Comparison of ENCODE assay signal across 10 cellular contexts in genomic region chr2:54598347-54599325, GRCh38.
A peak's percentile ranks its signal among the peaks of the same experiment; 100 is the strongest.
DNase-seq lines count a peak whose midpoint lies in the region; ATAC-seq and TF ChIP-seq lines count a peak whose summit lies in the region.
"Had no signal": no experiment of that assay in that cellular context is flagged by ENCODE, and none has a peak within 500 bp of the region (broad histone marks: within the 10 kb centered on the region; RNA-seq: fewer than 3 reads in every experiment).

No MANE protein-coding gene starts in this region.

- H3K4me1 Mint-ChIP-seq in activated CD4-positive, alpha-beta T cell treated with anti-CD3 and anti-CD28 coated beads for 36 hours: peaks cover 87% of the 10 kb centered on the region
- peaks cover 90% of the 10 kb centered on the region for H3K4me1 Mint-ChIP-seq in activated T-helper 2 cell treated with anti-CD3 and anti-CD28 coated beads, Interferon-gamma antibody, Interleukin-2, Interleukin-4, amounts not matched to agents 10 μg/mL and 5 μg/mL and 100 μg/mL, durations not matched to agents 14 hours and 24 hours and 36 hours (ENCODE audit: low read depth)
- H3K4me1 Mint-ChIP-seq in immature natural killer cell: peaks cover 88 to 96% of the 10 kb centered on the region in 2 donors

- intact Hi-C loops in activated CD4-positive, alpha-beta T cell treated with anti-CD3 and anti-CD28 coated beads for 36 hours (cut with DNase I, micrococcal nuclease): no loop called here
- intact Hi-C loops in activated T-helper 2 cell treated with anti-CD3 and anti-CD28 coated beads, Interferon-gamma antibody, Interleukin-2, Interleukin-4, amounts not matched to agents 10 μg/mL and 5 μg/mL and 100 μg/mL, durations not matched to agents 14 hours and 24 hours and 36 hours (cut with micrococcal nuclease): no loop called here
- intact Hi-C loops in stomach (cut with DNase I; ENCODE audit: low total_unique reads): no loop called here
- intact Hi-C loops in A673 (cut with micrococcal nuclease; ENCODE audit: unreplicated experiment): no loop called here

- TF ChIP-seq EP300 in stomach (IDR thresholded peaks at IDR 0.05): no peak

- H3K27ac Mint-ChIP-seq in activated CD4-positive, alpha-beta T cell treated with anti-CD3 and anti-CD28 coated beads for 36 hours: peak overlapping the region; percentile 52
- peak overlapping the region; percentile 50 for H3K27ac Mint-ChIP-seq in activated T-helper 2 cell treated with anti-CD3 and anti-CD28 coated beads, Interferon-gamma antibody, Interleukin-2, Interleukin-4, amounts not matched to agents 10 μg/mL and 5 μg/mL and 100 μg/mL, durations not matched to agents 14 hours and 24 hours and 36 hours
- H3K27ac Mint-ChIP-seq in immature natural killer cell: peak overlapping the region in 5 of 6 donors; percentile 62 to 94 (median 89)

- CTCF ChIA-PET in activated CD4-positive, alpha-beta T cell treated with anti-CD3 and anti-CD28 coated beads for 36 hours (lab: Charles Lee): interaction anchor here (1.7 kb wide), 1 partner anchor 40 kb away, joined by 5 read pairs; no protein-coding TSS in a partner anchor
- CTCF ChIA-PET in A673 (lab: Charles Lee): no interaction called here

- ATAC-seq in activated CD4-positive, alpha-beta T cell treated with anti-CD3 and anti-CD28 coated beads for 36 hours: no peak
- ATAC-seq in GM18519 (IDR thresholded peaks at IDR 0.05; ENCODE audit: low FRiP score, unreplicated experiment): no peak

- no TSS peak for BruUV-seq in A673 (replicated peaks; lab: Mats Ljungman, UMichigan)

- peaks cover 87 to 99% (median 91%) of the 10 kb centered on the region in 4 donors for H3K4me1 ChIP-seq in stomach
- peaks cover 29% of the 10 kb centered on the region for H3K4me1 ChIP-seq in A673 (ENCODE audit: insufficient read depth, low read length, poor library complexity, severe bottlenecking)

- H3K9me3 ChIP-seq in stomach: no peaks in the 10 kb centered on the region
- H3K9me3 ChIP-seq in A673 (ENCODE audit: low read depth, low read length, poor library complexity, severe bottlenecking): no peaks in the 10 kb centered on the region

- H3K36me3 Mint-ChIP-seq in activated CD4-positive, alpha-beta T cell treated with anti-CD3 and anti-CD28 coated beads for 36 hours (ENCODE audit: low read depth): peaks cover 24% of the 10 kb centered on the region
- peaks cover 56% of the 10 kb centered on the region for H3K36me3 Mint-ChIP-seq in activated T-helper 2 cell treated with anti-CD3 and anti-CD28 coated beads, Interferon-gamma antibody, Interleukin-2, Interleukin-4, amounts not matched to agents 10 μg/mL and 5 μg/mL and 100 μg/mL, durations not matched to agents 14 hours and 24 hours and 36 hours (ENCODE audit: low read depth)
- H3K36me3 Mint-ChIP-seq in immature natural killer cell: peaks cover 3 to 7% (median 5%) of the 10 kb centered on the region in 3 donors

- TF ChIP-seq POLR2A in stomach (IDR thresholded peaks at IDR 0.05): no peak

- no peaks in the 10 kb centered on the region for H3K27me3 ChIP-seq in stomach
- no peaks in the 10 kb centered on the region for H3K27me3 ChIP-seq in A673 (replicated peaks; ENCODE audit: insufficient read depth, low read depth, low read length, poor library complexity)

- H3K4me3 ChIP-seq in stomach: no peak overlapping the region
- H3K4me3 ChIP-seq in A673 (ENCODE audit: low read depth, low read length, poor library complexity, severe bottlenecking): no peak overlapping the region

- TF ChIP-seq CTCF in stomach (IDR thresholded peaks at IDR 0.05) (no peak), A673 (conservative IDR thresholded peaks at IDR 0.05; ENCODE audit: low read depth, low read length) (no peak)

- POLR2A ChIA-PET in activated CD4-positive, alpha-beta T cell treated with anti-CD3 and anti-CD28 coated beads for 36 hours (lab: Charles Lee): no interaction called here
- POLR2A ChIA-PET in A673 (lab: Charles Lee; ENCODE audit: low non-redundant PET): no interaction called here

- H3K36me3 ChIP-seq in stomach (peaks cover 0 to 17% (median 11%) of the 10 kb centered on the region in 4 donors), A673 (ENCODE audit: insufficient read depth, low read length, poor library complexity, severe bottlenecking) (peaks cover 7% of the 10 kb centered on the region)

- H3K9me3 Mint-ChIP-seq in activated CD4-positive, alpha-beta T cell treated with anti-CD3 and anti-CD28 coated beads for 36 hours (ENCODE audit: low read depth): no peaks in the 10 kb centered on the region
- no peaks in the 10 kb centered on the region for H3K9me3 Mint-ChIP-seq in activated T-helper 2 cell treated with anti-CD3 and anti-CD28 coated beads, Interferon-gamma antibody, Interleukin-2, Interleukin-4, amounts not matched to agents 10 μg/mL and 5 μg/mL and 100 μg/mL, durations not matched to agents 14 hours and 24 hours and 36 hours
- H3K9me3 Mint-ChIP-seq in immature natural killer cell: no peaks in the 10 kb centered on the region

- no peak for DNase-seq in activated CD4-positive, alpha-beta T cell treated with anti-CD3 and anti-CD28 coated beads for 36 hours
- DNase-seq in activated CD4-positive, alpha-beta T cell treated with anti-CD3 and anti-CD28 coated beads for 1 hour: no peak
- DNase-seq in activated T-helper 2 cell treated with anti-CD3 and anti-CD28 coated beads, Interferon-gamma antibody, Interleukin-2, Interleukin-4, amounts not matched to agents 10 μg/mL and 5 μg/mL and 100 μg/mL, durations not matched to agents 14 hours and 24 hours and 36 hours (ENCODE audit: low spot score): no peak
- DNase-seq in immature natural killer cell (no peak), stomach (no peak), cerebellar nuclear complex (lab: John Stamatoyannopoulos, UW) (no peak), A673 (ENCODE audit: low spot score) (no peak)
- DNase-seq: activated T-cell treated with anti-CD3 and anti-CD28 coated beads, Interleukin-2, amount 50 U/mL, for 48 hours; midbrain had no signal

- 92 to 95% (median 94%) methylated on average over 14 of the region's 14 CpGs for WGBS in stomach, 5 donors

- no peaks in the 10 kb centered on the region for H3K27me3 Mint-ChIP-seq in activated CD4-positive, alpha-beta T cell treated with anti-CD3 and anti-CD28 coated beads for 36 hours
- H3K27me3 Mint-ChIP-seq in activated T-helper 2 cell treated with anti-CD3 and anti-CD28 coated beads, Interferon-gamma antibody, Interleukin-2, Interleukin-4, amounts not matched to agents 10 μg/mL and 5 μg/mL and 100 μg/mL, durations not matched to agents 14 hours and 24 hours and 36 hours (ENCODE audit: low read depth): no peaks in the 10 kb centered on the region
- peaks cover 0 to 2% (median 0%) of the 10 kb centered on the region in 3 donors for H3K27me3 Mint-ChIP-seq in immature natural killer cell (ENCODE audit: low read depth in 3 of 3)

- H3K4me3 Mint-ChIP-seq in activated CD4-positive, alpha-beta T cell treated with anti-CD3 and anti-CD28 coated beads for 36 hours: no peak overlapping the region
- H3K4me3 Mint-ChIP-seq in activated T-helper 2 cell treated with anti-CD3 and anti-CD28 coated beads, Interferon-gamma antibody, Interleukin-2, Interleukin-4, amounts not matched to agents 10 μg/mL and 5 μg/mL and 100 μg/mL, durations not matched to agents 14 hours and 24 hours and 36 hours (ENCODE audit: low read depth): no peak overlapping the region
- peak overlapping the region in 4 of 5 donors; percentile 41 to 78 (median 70) for H3K4me3 Mint-ChIP-seq in immature natural killer cell

- H3K27ac ChIP-seq in stomach: peak overlapping the region in 4 of 5 donors; percentile 63 to 81 (median 75)
- H3K27ac ChIP-seq in A673 (ENCODE audit: low read depth, low read length, poor library complexity, severe bottlenecking): no peak overlapping the region

Comparison
In these comparisons a context has a peak if more than half of its experiments do, and no peak if none do; other contexts are left out.
1. H3K4me3 Mint-ChIP-seq: peak in immature natural killer cell (4 of 5); none in activated CD4-positive, alpha-beta T cell treated with anti-CD3 and anti-CD28 coated beads for 36 hours (single experiment) and activated T-helper 2 cell treated with anti-CD3 and anti-CD28 coated beads, Interferon-gamma antibody, Interleukin-2, Interleukin-4, amounts not matched to agents 10 μg/mL and 5 μg/mL and 100 μg/mL, durations not matched to agents 14 hours and 24 hours and 36 hours (single experiment).
2. Peak in every context shown above with its lines, with median percentiles within 50 percentile points of each other: H3K27ac Mint-ChIP-seq.